ENCODE assay signal across 8 cellular contexts in the genomic region with DNA sequence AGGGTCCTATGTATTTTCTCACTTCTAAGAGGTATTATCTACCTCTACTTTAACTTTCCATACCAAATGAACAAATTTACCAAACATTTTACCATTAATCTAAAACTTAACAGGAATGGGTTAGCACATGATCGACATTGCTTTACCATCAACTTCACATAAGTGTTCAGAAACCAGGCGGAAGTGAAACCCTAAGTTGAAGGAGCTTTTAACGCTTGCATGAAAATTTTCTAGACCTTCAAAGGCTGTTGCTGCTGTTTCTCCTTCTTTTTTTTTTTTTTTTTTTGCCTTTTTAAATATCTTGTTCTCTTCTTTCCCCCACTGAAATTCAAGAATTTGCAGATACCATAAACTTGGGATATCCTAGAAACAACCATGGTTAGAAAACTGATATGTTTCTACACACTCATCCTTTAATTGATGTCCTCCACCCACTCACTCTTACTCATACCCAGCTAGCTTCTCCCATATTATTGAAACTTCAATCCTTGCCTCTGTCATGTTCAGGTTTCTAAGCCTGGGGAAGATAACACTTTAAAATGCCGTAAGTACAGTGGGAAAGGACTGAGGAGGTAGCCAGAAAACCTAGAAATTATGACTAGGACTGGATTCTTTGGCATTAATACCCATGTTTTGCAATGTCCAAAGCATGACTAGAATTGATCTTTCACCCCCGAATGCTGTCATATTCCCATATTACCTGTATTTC. TPM values are rescaled to one million over a fixed set of nuclear protein-coding genes. Genes with fewer than 3 reads are reported as not detected.
A peak's percentile ranks its signal among the peaks of the same experiment; 100 is the strongest.
DNase-seq lines count a peak whose midpoint lies in the region; ATAC-seq and TF ChIP-seq lines count a peak whose summit lies in the region.

No MANE protein-coding gene starts in this region.

- no peak overlapping the region for H2BK20ac ChIP-seq in IMR-90 (ENCODE audit: low read depth, low read length)

- peak overlapping the region; percentile 37 for H3K4me3 Mint-ChIP-seq in dendritic cell treated with granulocyte-macrophage colony-stimulating factor and Interleukin-4, amounts not matched to agents 40 ng/mL and 50 ng/mL, for 4 days
- H3K4me3 Mint-ChIP-seq in GM23338 = no peak overlapping the region

- WGBS in IMR-90 (ENCODE audit: extremely low coverage in 2 of 2, insufficient read length in 1 of 2), 2 experiments = 100% methylated on average over 3 of the region's 5 CpGs; no CpG with 5 or more reads in 1 of the 2 experiments

- H3K4me1 Mint-ChIP-seq in dendritic cell treated with granulocyte-macrophage colony-stimulating factor and Interleukin-4, amounts not matched to agents 40 ng/mL and 50 ng/mL, for 4 days (ENCODE audit: low read depth) = peaks cover 69% of the 10 kb centered on the region
- H3K4me1 Mint-ChIP-seq in GM23338 = peaks cover 9% of the 10 kb centered on the region

- H4K20me1 ChIP-seq in DOHH2 (ENCODE audit: control insufficient read depth, insufficient read depth, low read depth, low read length) (no peaks in the 10 kb centered on the region), IMR-90 (ENCODE audit: insufficient read depth, low read length) (peaks cover 6% of the 10 kb centered on the region; the same call in 1 of the 2 replicates), GM23338 (replicated peaks; ENCODE audit: insufficient read depth) (no peaks in the 10 kb centered on the region)

- H4K5ac ChIP-seq in IMR-90 (ENCODE audit: low read depth, low read length) = no peak overlapping the region

- no peak overlapping the region for H3K56ac ChIP-seq in IMR-90 (ENCODE audit: extremely low read depth, insufficient read depth, low read length)

- H3K27ac ChIP-seq in DOHH2 (ENCODE audit: low read depth, low read length) (peak overlapping the region; percentile 37), IMR-90 (ENCODE audit: insufficient read depth, low read length) (no peak overlapping the region), GM23338 (ENCODE audit: low read depth) (no peak overlapping the region; the same call in 1 of the 2 replicates)

- no peaks in the 10 kb centered on the region for H3K9me3 Mint-ChIP-seq in dendritic cell treated with granulocyte-macrophage colony-stimulating factor and Interleukin-4, amounts not matched to agents 40 ng/mL and 50 ng/mL, for 4 days
- no peaks in the 10 kb centered on the region for H3K9me3 Mint-ChIP-seq in GM23338

- H3K23ac ChIP-seq in IMR-90 (ENCODE audit: low read depth, low read length) = no peak overlapping the region

- H3K9me2 ChIP-seq in DOHH2 (replicated peaks; ENCODE audit: control insufficient read depth, low read length) = no peaks in the 10 kb centered on the region
- H3K9me2 ChIP-seq in GM23338 (ENCODE audit: insufficient read depth) = no peaks in the 10 kb centered on the region

- H3K14ac ChIP-seq in IMR-90 (replicated peaks; ENCODE audit: low read depth, low read length) = no peak overlapping the region

- no peak overlapping the region for H3K9ac ChIP-seq in IMR-90 (ENCODE audit: low read depth, low read length)

- intact Hi-C loops in IMR-90 (cut with micrococcal nuclease) = no loop called here
- intact Hi-C loops in dendritic cell treated with granulocyte-macrophage colony-stimulating factor and Interleukin-4, amounts not matched to agents 40 ng/mL and 50 ng/mL, for 4 days (cut with micrococcal nuclease) = loop anchor here (5.0 kb wide), 1 partner anchor 37 kb away; no protein-coding TSS in a partner anchor
- intact Hi-C loops in left ventricle myocardium superior (cut with micrococcal nuclease) = no loop called here

- no TSS peak for BruUV-seq in IMR-90 (replicated peaks; lab: Mats Ljungman, UMichigan)

- H4K91ac ChIP-seq in IMR-90 (ENCODE audit: insufficient read depth, low read depth, low read length) = no peak overlapping the region

- POLR2A ChIA-PET in IMR-90 (lab: Charles Lee; ENCODE audit: unreplicated experiment) = interaction anchor here (0.5 kb wide), 1 partner anchor 70 kb away, joined by 8 read pairs; no protein-coding TSS in a partner anchor

- TF ChIP-seq RAD21 in IMR-90 (IDR thresholded peaks at IDR 0.05; ENCODE audit: low read length) = no peak

- H3K9me3 ChIP-seq in DOHH2 (ENCODE audit: control insufficient read depth, insufficient read depth, low read length) = no peaks in the 10 kb centered on the region
- no peaks in the 10 kb centered on the region for H3K9me3 ChIP-seq in IMR-90 (ENCODE audit: control insufficient read depth, insufficient read depth, low read length)

- H3K79me2 ChIP-seq in DOHH2 (ENCODE audit: control insufficient read depth, low read length) = peaks cover 43% of the 10 kb centered on the region
- H3K79me2 ChIP-seq in GM23338 (replicated peaks; ENCODE audit: insufficient read depth) = peaks cover 13% of the 10 kb centered on the region; the same call in 1 of the 2 replicates

- no peak overlapping the region for H4K8ac ChIP-seq in IMR-90 (ENCODE audit: low read depth in 2 of 2, low read length in 2 of 2)

- H2BK120ac ChIP-seq in IMR-90 (ENCODE audit: low read depth, low read length) = no peak overlapping the region

- in situ Hi-C loops in IMR-90 (cut with MboI; ENCODE audit: low sequenced_read_pairs) = no loop called here

- H3K4me2 ChIP-seq in DOHH2 (ENCODE audit: low read length) (peak overlapping the region; percentile 53), IMR-90 (ENCODE audit: low read depth, low read length) (no peak overlapping the region; the same call in 1 of the 2 replicates), GM23338 (no peak overlapping the region)

- no peak overlapping the region for H3K18ac ChIP-seq in IMR-90 (ENCODE audit: low read depth, low read length)

- H3F3A ChIP-seq in DOHH2 (ENCODE audit: control insufficient read depth, insufficient read depth) = no peaks in the 10 kb centered on the region
- H3F3A ChIP-seq in GM23338 (replicated peaks; ENCODE audit: low read depth) = no peaks in the 10 kb centered on the region

- ATAC-seq in GM19467 (IDR thresholded peaks at IDR 0.05; ENCODE audit: unreplicated experiment) = peak; percentile 86
- ATAC-seq in IMR-90 (ENCODE audit: low read depth) = peak; percentile 62
- ATAC-seq in left ventricle myocardium superior = no peak
- no peak for ATAC-seq in GM23338

- H3K4me1 ChIP-seq in DOHH2 (ENCODE audit: control insufficient read depth, low read length) = peaks cover 41% of the 10 kb centered on the region
- H3K4me1 ChIP-seq in IMR-90 (ENCODE audit: control insufficient read depth, insufficient read depth, low read length) = peaks cover 2% of the 10 kb centered on the region; the same call in 1 of the 2 replicates
- peaks cover 5% of the 10 kb centered on the region; the same call in 1 of the 2 replicates for H3K4me1 ChIP-seq in GM23338 (ENCODE audit: insufficient read depth)

- H3K79me1 ChIP-seq in IMR-90 (ENCODE audit: low read depth in 1 of 2, low read length in 2 of 2) = peaks cover 13 to 31% of the 10 kb centered on the region in 2 experiments; a peak in 3 of 4 replicates

- no peak for TF ChIP-seq POLR2A in IMR-90 (IDR thresholded peaks at IDR 0.05; ENCODE audit: low read depth, low read length)

- no peaks in the 10 kb centered on the region for H3K27me3 ChIP-seq in DOHH2 (ENCODE audit: control insufficient read depth, low read length)
- no peaks in the 10 kb centered on the region for H3K27me3 ChIP-seq in IMR-90 (ENCODE audit: control insufficient read depth, insufficient read depth, low read length)
- no peaks in the 10 kb centered on the region for H3K27me3 ChIP-seq in GM23338 (ENCODE audit: insufficient read depth)

- H2BK5ac ChIP-seq in IMR-90 (ENCODE audit: low read depth, low read length, poor library complexity, severe bottlenecking) = no peak overlapping the region

- H3K27me3 Mint-ChIP-seq in dendritic cell treated with granulocyte-macrophage colony-stimulating factor and Interleukin-4, amounts not matched to agents 40 ng/mL and 50 ng/mL, for 4 days = no peaks in the 10 kb centered on the region
- no peaks in the 10 kb centered on the region for H3K27me3 Mint-ChIP-seq in GM23338 (ENCODE audit: insufficient read depth, low read depth, poor library complexity)

- DNase-seq in IMR-90 (peak; percentile 86), left ventricle myocardium superior (no peak), GM23338 (ENCODE audit: low spot score) (no peak), NCI-H1048 (lab: John Stamatoyannopoulos, UW) (no peak)
- no peak for DNase-seq in central memory CD4-positive, alpha-beta T cell

- H2AK5ac ChIP-seq in IMR-90 (ENCODE audit: low read depth, low read length) = no peak overlapping the region

- peaks cover 20% of the 10 kb centered on the region for H3K36me3 Mint-ChIP-seq in dendritic cell treated with granulocyte-macrophage colony-stimulating factor and Interleukin-4, amounts not matched to agents 40 ng/mL and 50 ng/mL, for 4 days (ENCODE audit: low read depth)
- H3K36me3 Mint-ChIP-seq in GM23338 (ENCODE audit: low read depth) = no peaks in the 10 kb centered on the region

- CTCF ChIA-PET in IMR-90 (lab: Yijun Ruan, JAX) = no interaction called here

- dilution Hi-C loops in IMR-90 (cut with HindIII; ENCODE audit: low sequenced_read_pairs, unreplicated experiment) = no loop called here

- no peak overlapping the region for H2BK15ac ChIP-seq in IMR-90 (ENCODE audit: low read depth, low read length)

- H2AFZ ChIP-seq in IMR-90 (replicated peaks; ENCODE audit: low read length, poor library complexity) (no peak overlapping the region), GM23338 (no peak overlapping the region)

- no peak overlapping the region for H2AK9ac ChIP-seq in IMR-90 (replicated peaks; ENCODE audit: low read depth, low read length, poor library complexity)

- H3K36me3 ChIP-seq in DOHH2 (ENCODE audit: control insufficient read depth, low read length) = no peaks in the 10 kb centered on the region
- H3K36me3 ChIP-seq in IMR-90 (ENCODE audit: control insufficient read depth, insufficient read depth, low read length) = no peaks in the 10 kb centered on the region
- no peaks in the 10 kb centered on the region for H3K36me3 ChIP-seq in GM23338 (ENCODE audit: insufficient read depth)

- H3K4me3 ChIP-seq in DOHH2 (ENCODE audit: low read length) = peak overlapping the region; percentile 44
- H3K4me3 ChIP-seq in IMR-90 (ENCODE audit: insufficient read depth, low read depth, low read length) = no peak overlapping the region
- H3K4me3 ChIP-seq in GM23338 = no peak overlapping the region

- TF ChIP-seq CTCF in DOHH2 (IDR thresholded peaks at IDR 0.05; ENCODE audit: low read depth, low read length, poor library complexity, severe bottlenecking) = no peak
- TF ChIP-seq CTCF in IMR-90 (conservative IDR thresholded peaks at IDR 0.05; ENCODE audit: low read depth, low read length) = no peak
- TF ChIP-seq CTCF in GM23338 (conservative IDR thresholded peaks at IDR 0.05; ENCODE audit: low read depth in 2 of 2) = no peak

- peaks cover 3% of the 10 kb centered on the region; the same call in 1 of the 2 replicates for H3K9me1 ChIP-seq in IMR-90 (ENCODE audit: insufficient read depth, low read length)

- H3K27ac Mint-ChIP-seq in dendritic cell treated with granulocyte-macrophage colony-stimulating factor and Interleukin-4, amounts not matched to agents 40 ng/mL and 50 ng/mL, for 4 days = peak overlapping the region; percentile 80
- no peak overlapping the region for H3K27ac Mint-ChIP-seq in GM23338

- no peak overlapping the region for H3K4ac ChIP-seq in IMR-90 (ENCODE audit: low read depth, low read length)

RNA-seq across cellular contexts. Expression of a gene that starts 24.7 kb away (rescaled TPM):
- total RNA-seq in IMR-90 (2012; rRNA removed) (65.3 and 69.2 TPM in 2 replicates), left ventricle myocardium superior (6.7 TPM)
- polyA plus RNA-seq in IMR-90 (2012; rRNA removed) (17.5 and 19.4 TPM in 2 replicates), GM23338 (2016; fragmentation: Nextera tagmentation; extraction: Ambion mirVana) (5.6 and 5.7 TPM in 2 replicates)
- polyA plus RNA-seq in IMR-90 (2012; cell fraction: cytosol; rRNA removed) = 5.8 and 6.6 TPM in 2 replicates
- 7.8 and 26.0 TPM in 2 replicates for polyA plus RNA-seq in IMR-90 (2012; cell fraction: nucleus; rRNA removed; ENCODE audit: low replicate concordance)
- total RNA-seq in GM23338 (2014; rRNA removed; shearing (Covaris generic)) = 30.2 and 31.8 TPM in 2 replicates

Comparison
In these comparisons a context has a peak if more than half of its experiments do, and no peak if none do; other contexts are left out.
1. ATAC-seq: peak in GM19467 (single experiment) and IMR-90 (single experiment); none in left ventricle myocardium superior (single experiment) and GM23338 (single experiment).